Comparison of ENCODE assay signal across 12 cellular contexts in genomic region chr7:129843365-129843898, GRCh38.
A peak's percentile ranks its signal among the peaks of the same experiment; 100 is the strongest.
DNase-seq lines count a peak whose midpoint lies in the region; ATAC-seq and TF ChIP-seq lines count a peak whose summit lies in the region.
"Had no signal": no experiment of that assay in that cellular context is flagged by ENCODE, and none has a peak within 500 bp of the region (broad histone marks: within the 10 kb centered on the region; RNA-seq: fewer than 3 reads in every experiment).

No MANE protein-coding gene starts in this region.

- DNase-seq in natural killer cell treated with Interleukin-12 subunit alpha and Interleukin-12 subunit beta and Interleukin-15 and Interleukin-18, amount 100 ng/mL, for 72 hours (ENCODE audit: low spot score): no peak
- DNase-seq in natural killer cell (no peak), NCI-H774 (lab: John Stamatoyannopoulos, UW) (peak; percentile 51), endodermal cell (peak; percentile 82), type B pancreatic cell (ENCODE audit: extremely low spot score, unreplicated experiment) (no peak), A172 (ENCODE audit: low spot score) (no peak)
- DNase-seq: foreskin fibroblast, mammary epithelial cell had no signal

- H3K9me3 Mint-ChIP-seq in natural killer cell treated with Interleukin-12 subunit alpha and Interleukin-12 subunit beta and Interleukin-15 and Interleukin-18, amount 100 ng/mL, for 72 hours: no peaks in the 10 kb centered on the region
- no peaks in the 10 kb centered on the region for H3K9me3 Mint-ChIP-seq in natural killer cell
- no peaks in the 10 kb centered on the region for H3K9me3 Mint-ChIP-seq in endodermal cell
- H3K9me3 Mint-ChIP-seq in type B pancreatic cell: no peaks in the 10 kb centered on the region
- H3K9me3 Mint-ChIP-seq: activated T-helper 2 cell treated with anti-CD3 and anti-CD28 coated beads, Interferon-gamma antibody, Interleukin-2, Interleukin-4, amounts not matched to agents 10 μg/mL and 5 μg/mL and 100 μg/mL, durations not matched to agents 14 hours and 24 hours and 36 hours had no signal

- 48 to 49% methylated on average over 12 of the region's 12 CpGs for WGBS in endodermal cell (ENCODE audit: insufficient coverage in 1 of 2, insufficient read length in 1 of 2), 2 experiments

- no peak overlapping the region for H3K9ac ChIP-seq in endodermal cell (ENCODE audit: extremely low read depth, low read length, poor library complexity, severe bottlenecking)
- H3K9ac ChIP-seq: GM23248 had no signal

- no peaks in the 10 kb centered on the region for H3K9me3 ChIP-seq in endodermal cell (ENCODE audit: control insufficient read depth, low read length)

- H3K4me3 ChIP-seq in endodermal cell (ENCODE audit: low read length): no peak overlapping the region
- H3K4me3 ChIP-seq: GM23248 had no signal

- no peaks in the 10 kb centered on the region for H3K27me3 Mint-ChIP-seq in natural killer cell treated with Interleukin-12 subunit alpha and Interleukin-12 subunit beta and Interleukin-15 and Interleukin-18, amount 100 ng/mL, for 72 hours
- H3K27me3 Mint-ChIP-seq in natural killer cell (ENCODE audit: low read depth in 2 of 2): no peaks in the 10 kb centered on the region
- no peaks in the 10 kb centered on the region for H3K27me3 Mint-ChIP-seq in endodermal cell (ENCODE audit: insufficient read depth)
- H3K27me3 Mint-ChIP-seq in type B pancreatic cell: no peaks in the 10 kb centered on the region

- no peaks in the 10 kb centered on the region for H3K4me1 ChIP-seq in endodermal cell (ENCODE audit: control insufficient read depth, insufficient read depth, low read length)

- H3K36me3 ChIP-seq in endodermal cell (ENCODE audit: control insufficient read depth, insufficient read depth, low read length): peaks cover 9% of the 10 kb centered on the region

- TF ChIP-seq CTCF in natural killer cell (IDR thresholded peaks at IDR 0.05) (no peak), endodermal cell (conservative IDR thresholded peaks at IDR 0.05) (no peak), type B pancreatic cell (conservative IDR thresholded peaks at IDR 0.05) (no peak)

- intact Hi-C loops in natural killer cell (cut with micrococcal nuclease): no loop called here

- H3K4me1 Mint-ChIP-seq in natural killer cell treated with Interleukin-12 subunit alpha and Interleukin-12 subunit beta and Interleukin-15 and Interleukin-18, amount 100 ng/mL, for 72 hours (ENCODE audit: low read depth in 2 of 2): peaks cover 39 to 42% of the 10 kb centered on the region in 2 donors
- H3K4me1 Mint-ChIP-seq in natural killer cell: peaks cover 45 to 53% of the 10 kb centered on the region in 2 donors
- peaks cover 13% of the 10 kb centered on the region for H3K4me1 Mint-ChIP-seq in endodermal cell
- peaks cover 18% of the 10 kb centered on the region for H3K4me1 Mint-ChIP-seq in type B pancreatic cell (ENCODE audit: unreplicated experiment)

- no peak for ATAC-seq in natural killer cell treated with Interleukin-12 subunit alpha and Interleukin-12 subunit beta and Interleukin-15 and Interleukin-18, amount 100 ng/mL, for 72 hours
- no peak for ATAC-seq in natural killer cell
- ATAC-seq in GM21786 (IDR thresholded peaks at IDR 0.05; ENCODE audit: unreplicated experiment): no peak
- ATAC-seq in HG02981 (IDR thresholded peaks at IDR 0.05; ENCODE audit: unreplicated experiment): no peak

- H3K27ac Mint-ChIP-seq in natural killer cell treated with Interleukin-12 subunit alpha and Interleukin-12 subunit beta and Interleukin-15 and Interleukin-18, amount 100 ng/mL, for 72 hours: peak overlapping the region; percentile 65 to 76
- H3K27ac Mint-ChIP-seq in natural killer cell (no peak overlapping the region), endodermal cell (peak overlapping the region; percentile 86), type B pancreatic cell (peak overlapping the region; percentile 28)
- H3K27ac Mint-ChIP-seq: activated T-helper 2 cell treated with anti-CD3 and anti-CD28 coated beads, Interferon-gamma antibody, Interleukin-2, Interleukin-4, amounts not matched to agents 10 μg/mL and 5 μg/mL and 100 μg/mL, durations not matched to agents 14 hours and 24 hours and 36 hours had no signal

- H3K36me3 Mint-ChIP-seq in natural killer cell treated with Interleukin-12 subunit alpha and Interleukin-12 subunit beta and Interleukin-15 and Interleukin-18, amount 100 ng/mL, for 72 hours: no peaks in the 10 kb centered on the region
- H3K36me3 Mint-ChIP-seq in natural killer cell (no peaks in the 10 kb centered on the region), endodermal cell (ENCODE audit: low read depth) (peaks cover 10% of the 10 kb centered on the region), type B pancreatic cell (peaks cover 22% of the 10 kb centered on the region)

- H3K4me3 Mint-ChIP-seq in natural killer cell treated with Interleukin-12 subunit alpha and Interleukin-12 subunit beta and Interleukin-15 and Interleukin-18, amount 100 ng/mL, for 72 hours: no peak overlapping the region
- H3K4me3 Mint-ChIP-seq in natural killer cell (no peak overlapping the region), endodermal cell (no peak overlapping the region), type B pancreatic cell (no peak overlapping the region)

- H3K27me3 ChIP-seq in endodermal cell (ENCODE audit: control insufficient read depth, insufficient read depth, low read length, poor library complexity, severe bottlenecking): no peaks in the 10 kb centered on the region

- no peak overlapping the region for H3K27ac ChIP-seq in endodermal cell (ENCODE audit: low read depth, low read length)
- H3K27ac ChIP-seq: GM23248 had no signal

Comparison
In these comparisons a context has a peak if more than half of its experiments do, and no peak if none do; other contexts are left out.
1. H3K27ac Mint-ChIP-seq: peak in natural killer cell treated with Interleukin-12 subunit alpha and Interleukin-12 subunit beta and Interleukin-15 and Interleukin-18, amount 100 ng/mL, for 72 hours (2 of 2), endodermal cell (single experiment) and type B pancreatic cell (single experiment); none in natural killer cell (0 of 2).
2. DNase-seq: peak in NCI-H774 (single experiment) and endodermal cell (single experiment); none in natural killer cell treated with Interleukin-12 subunit alpha and Interleukin-12 subunit beta and Interleukin-15 and Interleukin-18, amount 100 ng/mL, for 72 hours (single experiment), natural killer cell (single experiment), type B pancreatic cell (single experiment) and A172 (single experiment).